ENCODE assay signal across 17 cellular contexts in the genomic region with DNA sequence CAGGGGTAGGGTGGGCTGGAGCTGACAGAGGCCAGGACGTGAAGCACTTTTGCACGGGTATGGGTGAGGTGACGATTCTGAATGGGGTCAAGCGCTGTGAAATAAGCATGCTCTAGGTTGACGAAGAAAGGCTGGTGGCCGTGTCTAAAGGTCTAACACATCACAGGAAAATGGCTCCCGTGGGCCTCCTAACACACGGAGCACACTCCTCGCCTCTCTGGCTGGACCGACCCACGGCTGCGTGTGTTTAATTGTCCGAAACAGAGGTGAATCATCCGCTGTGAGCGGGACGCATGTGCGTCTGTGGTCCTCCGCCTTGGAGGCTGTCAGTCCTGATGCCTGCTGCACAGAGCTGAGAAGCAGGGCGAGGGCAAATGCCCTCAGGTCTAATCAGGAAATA.
"Had no signal": no experiment of that assay in that cellular context is flagged by ENCODE, and none has a peak within 500 bp of the region (broad histone marks: within the 10 kb centered on the region; RNA-seq: fewer than 3 reads in every experiment).

No MANE protein-coding gene starts in this region.

- H3K27ac ChIP-seq: breast epithelium, epithelial cell of prostate, esophagus squamous epithelium, pancreas, psoas muscle, right atrium auricular region, tibial nerve had no signal

- H3K9me3 Mint-ChIP-seq: activated B cell treated with CpG ODN at 0.5 μM for 24 hours; activated naive CD4-positive, alpha-beta T cell treated with anti-CD3 and anti-CD28 coated beads, Interleukin-2, amount 50 U/mL, for 72 hours; activated T-helper 2 cell treated with anti-CD3 and anti-CD28 coated beads, Interferon-gamma antibody, Interleukin-2, Interleukin-4, amounts not matched to agents 10 μg/mL and 5 μg/mL and 100 μg/mL, durations not matched to agents 14 hours and 24 hours and 36 hours; central memory CD8-positive, alpha-beta T cell; memory B cell; T-helper 2 cell treated with Interferon-gamma antibody and Interleukin-4, amounts not matched to agents 5 μg/mL and 100 μg/mL, for 36 hours had no signal

- H3K4me1 ChIP-seq: breast epithelium, pancreas, psoas muscle had no signal

- H3K36me3 ChIP-seq: breast epithelium, esophagus squamous epithelium, pancreas, right atrium auricular region, tibial nerve had no signal

- H3K4me3 ChIP-seq: breast epithelium, esophagus squamous epithelium, psoas muscle, right atrium auricular region, smooth muscle cell, tibial nerve had no signal

- DNase-seq: activated B cell treated with CpG ODN at 0.5 μM for 24 hours, esophagus squamous epithelium had no signal

- H3K4me3 Mint-ChIP-seq: activated B cell treated with CpG ODN at 0.5 μM for 24 hours; activated CD8-positive, alpha-beta memory T cell treated with anti-CD3 and anti-CD28 coated beads, Interleukin-2, amount 10 ng/mL, durations not matched to agents 7 days and 5 days; activated CD8-positive, alpha-beta T cell treated with anti-CD3 and anti-CD28 coated beads, Interleukin-2, amount 10 ng/mL, durations not matched to agents 7 days and 5 days; central memory CD8-positive, alpha-beta T cell; memory B cell; T-helper 2 cell treated with Interferon-gamma antibody and Interleukin-4, amounts not matched to agents 5 μg/mL and 100 μg/mL, for 36 hours had no signal

- H3K27ac Mint-ChIP-seq: activated B cell treated with CpG ODN at 0.5 μM for 24 hours; activated CD8-positive, alpha-beta memory T cell treated with anti-CD3 and anti-CD28 coated beads, Interleukin-2, amount 10 ng/mL, durations not matched to agents 7 days and 5 days; activated CD8-positive, alpha-beta T cell treated with anti-CD3 and anti-CD28 coated beads, Interleukin-2, amount 10 ng/mL, durations not matched to agents 7 days and 5 days; activated naive CD4-positive, alpha-beta T cell treated with anti-CD3 and anti-CD28 coated beads, Interleukin-2, amount 50 U/mL, for 72 hours; activated T-helper 2 cell treated with anti-CD3 and anti-CD28 coated beads, Interferon-gamma antibody, Interleukin-2, Interleukin-4, amounts not matched to agents 10 μg/mL and 5 μg/mL and 100 μg/mL, durations not matched to agents 14 hours and 24 hours and 36 hours; memory B cell; T-helper 2 cell treated with Interferon-gamma antibody and Interleukin-4, amounts not matched to agents 5 μg/mL and 100 μg/mL, for 36 hours had no signal

- H3K27me3 ChIP-seq: pancreas, right atrium auricular region, tibial nerve had no signal

- H3K36me3 Mint-ChIP-seq: activated CD8-positive, alpha-beta memory T cell treated with anti-CD3 and anti-CD28 coated beads, Interleukin-2, amount 10 ng/mL, durations not matched to agents 7 days and 5 days; activated naive CD4-positive, alpha-beta T cell treated with anti-CD3 and anti-CD28 coated beads, Interleukin-2, amount 50 U/mL, for 72 hours; memory B cell; naive thymus-derived CD4-positive, alpha-beta T cell had no signal

- H3K9me3 ChIP-seq: breast epithelium, esophagus squamous epithelium, pancreas, psoas muscle, right atrium auricular region, tibial nerve had no signal
